ENCODE assay signal across 18 cellular contexts in genomic region chr14:72878746-72879145, GRCh38. TPM values are rescaled to one million over a fixed set of nuclear protein-coding genes. Genes with fewer than 3 reads are reported as not detected.
DNase-seq lines count a peak whose midpoint lies in the region; ATAC-seq and TF ChIP-seq lines count a peak whose summit lies in the region.
"Had no signal": no experiment of that assay in that cellular context is flagged by ENCODE, and none has a peak within 500 bp of the region (broad histone marks: within the 10 kb centered on the region; RNA-seq: fewer than 3 reads in every experiment).

No MANE protein-coding gene starts in this region.

- in situ Hi-C loops in mammary epithelial cell (cut with MboI; ENCODE audit: low sequenced_read_pairs in 2 of 2), result no loop called here

- H3K4me3 ChIP-seq in fibroblast of villous mesenchyme (ENCODE audit: low read depth, low read length) (no peak overlapping the region), mammary epithelial cell (replicated peaks in 1 of 3; ENCODE audit: insufficient read depth in 1 of 3, low read depth in 2 of 3, low read length in 3 of 3) (no peak overlapping the region)
- H3K4me3 ChIP-seq: A549; BLaER1 treated with 17β-estradiol and CSF1 and Interleukin-3, amounts not matched to agents 10 nM and 100 nM had no signal

- no peak overlapping the region for H3K9ac ChIP-seq in mammary epithelial cell (ENCODE audit: insufficient read depth, low read length)
- H3K9ac ChIP-seq: BLaER1 treated with 17β-estradiol and CSF1 and Interleukin-3, amounts not matched to agents 10 nM and 100 nM had no signal

- H3K27ac ChIP-seq in mammary epithelial cell (ENCODE audit: insufficient read depth, low read depth, low read length), result no peak overlapping the region
- H3K27ac ChIP-seq: 22Rv1; A549; BLaER1 treated with 17β-estradiol and CSF1 and Interleukin-3, amounts not matched to agents 10 nM and 100 nM; C4-2B had no signal

- H3K27me3 ChIP-seq in mammary epithelial cell (ENCODE audit: insufficient read depth, low read length), result no peaks in the 10 kb centered on the region
- H3K27me3 ChIP-seq: BLaER1 treated with 17β-estradiol and CSF1 and Interleukin-3, amounts not matched to agents 10 nM and 100 nM had no signal

- peaks cover 14% of the 10 kb centered on the region for H3K27me3 Mint-ChIP-seq in activated CD8-positive, alpha-beta T cell treated with anti-CD3 and anti-CD28 coated beads, Interleukin-2, amount 10 ng/mL, durations not matched to agents 7 days and 5 days (ENCODE audit: low read depth)
- H3K27me3 Mint-ChIP-seq in activated CD8-positive, alpha-beta T cell treated with anti-CD3 and anti-CD28 coated beads for 36 hours, result peaks cover 3% of the 10 kb centered on the region
- peaks cover 13% of the 10 kb centered on the region for H3K27me3 Mint-ChIP-seq in nephron (ENCODE audit: low read depth)
- H3K27me3 Mint-ChIP-seq: B cell; CD4-positive, alpha-beta T cell had no signal

- intact Hi-C loops in activated CD8-positive, alpha-beta T cell treated with anti-CD3 and anti-CD28 coated beads for 36 hours (cut with micrococcal nuclease), result no loop called here
- intact Hi-C loops in mammary epithelial cell (cut with micrococcal nuclease), result no loop called here

- H3K4me1 ChIP-seq in mammary epithelial cell (ENCODE audit: insufficient read depth, low read length), result no peaks in the 10 kb centered on the region
- H3K4me1 ChIP-seq: A549, Caco-2 had no signal

- TF ChIP-seq CTCF in activated CD8-positive, alpha-beta T cell treated with anti-CD3 and anti-CD28 coated beads for 36 hours (IDR thresholded peaks at IDR 0.05), result no peak
- TF ChIP-seq CTCF in fibroblast of villous mesenchyme (IDR thresholded peaks at IDR 0.05; ENCODE audit: insufficient read depth, low read depth, low read length), result no peak
- TF ChIP-seq CTCF in nephron (IDR thresholded peaks at IDR 0.05; ENCODE audit: unreplicated experiment in 3 of 3), result no peak
- TF ChIP-seq CTCF in mammary epithelial cell (conservative IDR thresholded peaks at IDR 0.05 in 1 of 2, IDR thresholded peaks at IDR 0.05 in 1 of 2; ENCODE audit: extremely low read depth in 1 of 2, insufficient read depth in 1 of 2, low read depth in 1 of 2, low read length in 2 of 2), result no peak

- no peaks in the 10 kb centered on the region for H3K36me3 ChIP-seq in mammary epithelial cell (ENCODE audit: insufficient read depth, low read length)
- H3K36me3 ChIP-seq: BLaER1 treated with 17β-estradiol and CSF1 and Interleukin-3, amounts not matched to agents 10 nM and 100 nM had no signal

- no peaks in the 10 kb centered on the region for H3K9me3 Mint-ChIP-seq in activated CD8-positive, alpha-beta T cell treated with anti-CD3 and anti-CD28 coated beads, Interleukin-2, amount 10 ng/mL, durations not matched to agents 7 days and 5 days (ENCODE audit: insufficient read depth)
- H3K9me3 Mint-ChIP-seq in activated CD8-positive, alpha-beta T cell treated with anti-CD3 and anti-CD28 coated beads for 36 hours, result no peaks in the 10 kb centered on the region
- H3K9me3 Mint-ChIP-seq in nephron, result peaks cover 2% of the 10 kb centered on the region
- H3K9me3 Mint-ChIP-seq: CD4-positive, alpha-beta T cell; CD8-positive, alpha-beta T cell had no signal

- DNase-seq in activated CD8-positive, alpha-beta T cell treated with anti-CD3 and anti-CD28 coated beads, Interleukin-2, amount 10 ng/mL, durations not matched to agents 7 days and 5 days, result no peak
- DNase-seq in activated CD8-positive, alpha-beta T cell treated with anti-CD3 and anti-CD28 coated beads for 36 hours, result no peak
- DNase-seq in fibroblast of villous mesenchyme (ENCODE audit: low read depth) (peak; percentile 4), mammary epithelial cell (no peak)
- DNase-seq: AML-193; Caco-2; Calu3; CD4-positive, alpha-beta T cell; CD8-positive, alpha-beta T cell; DMS79 treated with DMSO at 0.1 percent for 48 hours; GF-D8 had no signal

- no peak for ATAC-seq in activated CD8-positive, alpha-beta T cell treated with anti-CD3 and anti-CD28 coated beads, Interleukin-2, amount 10 ng/mL, durations not matched to agents 7 days and 5 days
- no peak for ATAC-seq in activated CD8-positive, alpha-beta T cell treated with anti-CD3 and anti-CD28 coated beads for 36 hours
- ATAC-seq in GM21825 (IDR thresholded peaks at IDR 0.05; ENCODE audit: unreplicated experiment), result no peak
- ATAC-seq: A549; CD8-positive, alpha-beta T cell had no signal

- no peaks in the 10 kb centered on the region for H4K20me1 ChIP-seq in mammary epithelial cell (ENCODE audit: insufficient read depth, low read length)
- H4K20me1 ChIP-seq: BLaER1 treated with 17β-estradiol and CSF1 and Interleukin-3, amounts not matched to agents 10 nM and 100 nM had no signal

- no peak overlapping the region for H2AFZ ChIP-seq in mammary epithelial cell (ENCODE audit: low read depth, low read length)

- peak overlapping the region; percentile 28 for H3K27ac Mint-ChIP-seq in activated CD8-positive, alpha-beta T cell treated with anti-CD3 and anti-CD28 coated beads, Interleukin-2, amount 10 ng/mL, durations not matched to agents 7 days and 5 days
- no peak overlapping the region for H3K27ac Mint-ChIP-seq in activated CD8-positive, alpha-beta T cell treated with anti-CD3 and anti-CD28 coated beads for 36 hours
- peak overlapping the region; percentile 78 to 83 (median 82) for H3K27ac Mint-ChIP-seq in nephron
- H3K27ac Mint-ChIP-seq: B cell; CD4-positive, alpha-beta T cell; CD8-positive, alpha-beta T cell had no signal

- peaks cover 45% of the 10 kb centered on the region for H3K4me1 Mint-ChIP-seq in activated CD8-positive, alpha-beta T cell treated with anti-CD3 and anti-CD28 coated beads, Interleukin-2, amount 10 ng/mL, durations not matched to agents 7 days and 5 days (ENCODE audit: low read depth)
- peaks cover 18% of the 10 kb centered on the region for H3K4me1 Mint-ChIP-seq in activated CD8-positive, alpha-beta T cell treated with anti-CD3 and anti-CD28 coated beads for 36 hours (ENCODE audit: low read depth)
- peaks cover 61% of the 10 kb centered on the region for H3K4me1 Mint-ChIP-seq in nephron

- H3K4me2 ChIP-seq in mammary epithelial cell (ENCODE audit: insufficient read depth, low read depth, low read length), result no peak overlapping the region
- H3K4me2 ChIP-seq: A549; BLaER1 treated with 17β-estradiol and CSF1 and Interleukin-3, amounts not matched to agents 10 nM and 100 nM had no signal

- no peak overlapping the region for H3K4me3 Mint-ChIP-seq in activated CD8-positive, alpha-beta T cell treated with anti-CD3 and anti-CD28 coated beads, Interleukin-2, amount 10 ng/mL, durations not matched to agents 7 days and 5 days
- no peak overlapping the region for H3K4me3 Mint-ChIP-seq in activated CD8-positive, alpha-beta T cell treated with anti-CD3 and anti-CD28 coated beads for 36 hours
- no peak overlapping the region for H3K4me3 Mint-ChIP-seq in nephron
- H3K4me3 Mint-ChIP-seq: B cell; CD4-positive, alpha-beta T cell; CD8-positive, alpha-beta T cell had no signal

- POLR2A ChIA-PET in activated CD8-positive, alpha-beta T cell treated with anti-CD3 and anti-CD28 coated beads, Interleukin-2, amount 10 ng/mL, durations not matched to agents 7 days and 5 days (lab: Charles Lee), result no interaction called here
- POLR2A ChIA-PET in activated CD8-positive, alpha-beta T cell treated with anti-CD3 and anti-CD28 coated beads for 36 hours (lab: Charles Lee), result no interaction called here

- CTCF ChIA-PET in activated CD8-positive, alpha-beta T cell treated with anti-CD3 and anti-CD28 coated beads, Interleukin-2, amount 10 ng/mL, durations not matched to agents 7 days and 5 days (lab: Charles Lee), result no interaction called here
- CTCF ChIA-PET in activated CD8-positive, alpha-beta T cell treated with anti-CD3 and anti-CD28 coated beads for 36 hours (lab: Charles Lee), result no interaction called here
- CTCF ChIA-PET in mammary epithelial cell (lab: Charles Lee; ENCODE audit: low non-redundant PET), result no interaction called here

- BruUV-seq in mammary epithelial cell (replicated peaks; lab: Mats Ljungman, UMichigan), result no TSS peak

- dilution Hi-C loops in mammary epithelial cell (cut with HindIII; ENCODE audit: low sequenced_read_pairs), result no loop called here

- peaks cover 43% of the 10 kb centered on the region for H3K36me3 Mint-ChIP-seq in activated CD8-positive, alpha-beta T cell treated with anti-CD3 and anti-CD28 coated beads, Interleukin-2, amount 10 ng/mL, durations not matched to agents 7 days and 5 days (ENCODE audit: low read depth)
- H3K36me3 Mint-ChIP-seq in activated CD8-positive, alpha-beta T cell treated with anti-CD3 and anti-CD28 coated beads for 36 hours (ENCODE audit: low read depth), result no peaks in the 10 kb centered on the region
- peaks cover 6% of the 10 kb centered on the region for H3K36me3 Mint-ChIP-seq in nephron (ENCODE audit: low read depth)
- H3K36me3 Mint-ChIP-seq: CD8-positive, alpha-beta T cell had no signal

- 84% methylated on average over 2 of the region's 5 CpGs for WGBS in mammary epithelial cell (ENCODE audit: low coverage, missing lambda C conversion rate)

- no peaks in the 10 kb centered on the region for H3K79me2 ChIP-seq in mammary epithelial cell (ENCODE audit: insufficient read depth, low read length)

- no peaks in the 10 kb centered on the region for H3K9me3 ChIP-seq in mammary epithelial cell (replicated peaks; ENCODE audit: insufficient read depth, low read length)
- H3K9me3 ChIP-seq: A549, Caco-2 had no signal

RNA-seq across cellular contexts. Expression of gene DPF3, which starts 15.2 kb away (rescaled TPM):
- total RNA-seq in activated CD8-positive, alpha-beta T cell treated with anti-CD3 and anti-CD28 coated beads, Interleukin-2, amount 10 ng/mL, durations not matched to agents 7 days and 5 days, result 10 to 100 TPM; 10.3 to 10.7 TPM
- under 1 TPM; 0.13 to 0.54 TPM for total RNA-seq in activated CD8-positive, alpha-beta T cell treated with anti-CD3 and anti-CD28 coated beads for 36 hours
- total RNA-seq in fibroblast of villous mesenchyme, result 6.8 and 10.4 TPM in 2 replicates
- 1 to 10 TPM; 1.8 to 1.9 TPM for total RNA-seq in mammary epithelial cell
- polyA plus RNA-seq in mammary epithelial cell, result 0.57 TPM
- 3.2 TPM for polyA minus RNA-seq in mammary epithelial cell
- total RNA-seq: Caco-2 had no signal

RNA-seq across cellular contexts. Expression of gene DCAF4, which starts 47.5 kb away (rescaled TPM):
- 10 to 100 TPM; 17.5 to 18.1 TPM for total RNA-seq in activated CD8-positive, alpha-beta T cell treated with anti-CD3 and anti-CD28 coated beads, Interleukin-2, amount 10 ng/mL, durations not matched to agents 7 days and 5 days
- 10 to 100 TPM; 17.9 to 19.4 TPM for total RNA-seq in activated CD8-positive, alpha-beta T cell treated with anti-CD3 and anti-CD28 coated beads for 36 hours
- 12.5 and 14.8 TPM in 2 replicates for total RNA-seq in fibroblast of villous mesenchyme
- 10 to 100 TPM; 24.1 to 46.7 TPM for total RNA-seq in mammary epithelial cell
- polyA plus RNA-seq in mammary epithelial cell, result 28.2 TPM
- polyA minus RNA-seq in mammary epithelial cell, result 37.1 TPM
